1 cellular context compared by ENCODE assay signal in the genomic region with DNA sequence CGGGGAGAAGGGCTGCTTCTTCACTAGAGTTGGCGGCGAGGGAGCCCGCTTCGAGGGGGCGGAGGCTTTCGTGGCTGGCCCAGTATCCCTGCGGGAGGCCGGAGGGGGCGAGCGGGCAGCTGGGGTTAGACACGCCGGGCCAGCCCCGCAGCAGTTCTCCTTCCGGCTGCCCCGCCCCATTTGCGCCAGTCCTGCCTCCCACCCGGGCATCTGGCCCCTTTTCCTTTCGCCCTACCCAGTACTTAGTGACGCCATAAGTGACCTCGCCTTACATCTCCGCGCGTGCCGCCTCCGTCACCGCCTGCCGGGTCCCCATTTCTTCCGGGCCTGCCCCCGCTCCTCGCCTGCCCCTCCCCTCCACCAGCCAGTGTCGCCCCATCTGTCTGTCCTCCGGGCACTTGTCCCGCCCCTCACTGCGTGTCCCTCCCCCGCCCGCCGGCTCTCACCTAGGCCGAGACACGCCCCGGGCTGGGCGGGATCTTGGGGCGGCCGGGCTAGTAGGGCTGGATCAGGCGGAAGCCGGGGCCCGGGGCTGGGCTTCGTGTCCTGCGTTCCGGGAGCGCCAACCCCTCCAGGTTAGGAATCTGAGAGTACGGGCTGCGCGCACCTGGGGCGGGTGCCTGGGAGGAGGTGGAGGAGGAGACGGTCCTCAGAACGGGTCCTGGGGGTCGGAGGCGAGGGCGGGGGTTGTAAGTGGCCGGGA.
TF ChIP-seq lines count a peak whose summit lies in the region.

No MANE protein-coding gene starts in this region.

TF ChIP-seq in GM12878, 131 proteins besides CTCF, POLR2A, EP300 and RAD21:
- TF ChIP-seq PKNOX1 (IDR thresholded peaks at IDR 0.05) (peak; percentile 69), E4F1 (IDR thresholded peaks at IDR 0.05; ENCODE audit: borderline replicate concordance, partially characterized antibody) (no peak), HDGF (IDR thresholded peaks at IDR 0.05) (peak; percentile 96), NFYA (IDR thresholded peaks at IDR 0.05; ENCODE audit: borderline replicate concordance, low read depth, low read length) (no peak), RFX5 (IDR thresholded peaks at IDR 0.05; ENCODE audit: low read depth, low read length) (peak; percentile 59; the same call in 1 of the 2 replicates), CHD2 (IDR thresholded peaks at IDR 0.05; ENCODE audit: borderline replicate concordance, low read depth, low read length) (0 out of 2 replicates have a peak, but pooled peaks have one; percentile 54), GABPA (IDR thresholded peaks at IDR 0.05; ENCODE audit: low read depth) (no peak), BHLHE40 (IDR thresholded peaks at IDR 0.05; ENCODE audit: borderline replicate concordance in 1 of 2, low read depth in 2 of 2, low read length in 1 of 2) (peak; percentile 72 to 89), POLR2AphosphoS5 (IDR thresholded peaks at IDR 0.05; ENCODE audit: low read length) (peak; percentile 69), POLR2AphosphoS2 (IDR thresholded peaks at IDR 0.05; ENCODE audit: low read depth, low read length) (peak; percentile 84), PML (IDR thresholded peaks at IDR 0.05; ENCODE audit: low read length) (peak; percentile 90), LARP7 (IDR thresholded peaks at IDR 0.05) (peak; percentile 40; the same call in 1 of the 2 replicates), EGR1 (IDR thresholded peaks at IDR 0.05; ENCODE audit: borderline replicate concordance in 1 of 2, low read depth in 2 of 2, low read length in 2 of 2) (peak in 1 of 2 experiments; percentile 48; a peak in 1 of 3 replicates), ATF7 (IDR thresholded peaks at IDR 0.05; ENCODE audit: low read depth) (peak; percentile 59), MTA3 (IDR thresholded peaks at IDR 0.05; ENCODE audit: borderline replicate concordance, low read length) (no peak), RELB (IDR thresholded peaks at IDR 0.05; ENCODE audit: low read depth) (no peak), CREB1 (IDR thresholded peaks at IDR 0.05; ENCODE audit: low read depth) (peak; percentile 99), BACH1 (IDR thresholded peaks at IDR 0.05; ENCODE audit: borderline replicate concordance) (peak; percentile 8; the same call in 1 of the 2 replicates), NR2F1 (conservative IDR thresholded peaks at IDR 0.05) (peak; percentile 26; the same call in 1 of the 2 replicates), BCL3 (IDR thresholded peaks at IDR 0.05; ENCODE audit: borderline replicate concordance, insufficient read depth, low read depth, low read length, poor library complexity, severe bottlenecking) (peak; percentile 57), CREM (IDR thresholded peaks at IDR 0.05; ENCODE audit: low read depth) (peak; percentile 93), TARDBP (IDR thresholded peaks at IDR 0.05; ENCODE audit: borderline replicate concordance) (no peak; the same call in 1 of the 2 replicates), NKRF (conservative IDR thresholded peaks at IDR 0.05) (peak; percentile 53), TCF12 (IDR thresholded peaks at IDR 0.05; ENCODE audit: low read depth, low read length) (0 out of 2 replicates have a peak, but pooled peaks have one; percentile 23), NFXL1 (IDR thresholded peaks at IDR 0.05; ENCODE audit: borderline replicate concordance) (no peak), ZNF622 (IDR thresholded peaks at IDR 0.05) (no peak), SIN3A (IDR thresholded peaks at IDR 0.05; ENCODE audit: low read depth, low read length) (peak; percentile 47; the same call in 1 of the 2 replicates), PAX5 (IDR thresholded peaks at IDR 0.05; ENCODE audit: borderline replicate concordance, low read depth, low read length) (peak; percentile 12; the same call in 1 of the 2 replicates), NBN (IDR thresholded peaks at IDR 0.05) (peak; percentile 92)
- TF ChIP-seq, protein P1, sequence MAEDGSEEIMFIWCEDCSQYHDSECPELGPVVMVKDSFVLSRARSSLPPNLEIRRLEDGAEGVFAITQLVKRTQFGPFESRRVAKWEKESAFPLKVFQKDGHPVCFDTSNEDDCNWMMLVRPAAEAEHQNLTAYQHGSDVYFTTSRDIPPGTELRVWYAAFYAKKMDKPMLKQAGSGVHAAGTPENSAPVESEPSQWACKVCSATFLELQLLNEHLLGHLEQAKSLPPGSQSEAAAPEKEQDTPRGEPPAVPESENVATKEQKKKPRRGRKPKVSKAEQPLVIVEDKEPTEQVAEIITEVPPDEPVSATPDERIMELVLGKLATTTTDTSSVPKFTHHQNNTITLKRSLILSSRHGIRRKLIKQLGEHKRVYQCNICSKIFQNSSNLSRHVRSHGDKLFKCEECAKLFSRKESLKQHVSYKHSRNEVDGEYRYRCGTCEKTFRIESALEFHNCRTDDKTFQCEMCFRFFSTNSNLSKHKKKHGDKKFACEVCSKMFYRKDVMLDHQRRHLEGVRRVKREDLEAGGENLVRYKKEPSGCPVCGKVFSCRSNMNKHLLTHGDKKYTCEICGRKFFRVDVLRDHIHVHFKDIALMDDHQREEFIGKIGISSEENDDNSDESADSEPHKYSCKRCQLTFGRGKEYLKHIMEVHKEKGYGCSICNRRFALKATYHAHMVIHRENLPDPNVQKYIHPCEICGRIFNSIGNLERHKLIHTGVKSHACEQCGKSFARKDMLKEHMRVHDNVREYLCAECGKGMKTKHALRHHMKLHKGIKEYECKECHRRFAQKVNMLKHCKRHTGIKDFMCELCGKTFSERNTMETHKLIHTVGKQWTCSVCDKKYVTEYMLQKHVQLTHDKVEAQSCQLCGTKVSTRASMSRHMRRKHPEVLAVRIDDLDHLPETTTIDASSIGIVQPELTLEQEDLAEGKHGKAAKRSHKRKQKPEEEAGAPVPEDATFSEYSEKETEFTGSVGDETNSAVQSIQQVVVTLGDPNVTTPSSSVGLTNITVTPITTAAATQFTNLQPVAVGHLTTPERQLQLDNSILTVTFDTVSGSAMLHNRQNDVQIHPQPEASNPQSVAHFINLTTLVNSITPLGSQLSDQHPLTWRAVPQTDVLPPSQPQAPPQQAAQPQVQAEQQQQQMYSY (CRISPR knock-in tag; IDR thresholded peaks at IDR 0.05), result peak; percentile 36; the same call in 1 of the 2 replicates
- TF ChIP-seq, protein P2, sequence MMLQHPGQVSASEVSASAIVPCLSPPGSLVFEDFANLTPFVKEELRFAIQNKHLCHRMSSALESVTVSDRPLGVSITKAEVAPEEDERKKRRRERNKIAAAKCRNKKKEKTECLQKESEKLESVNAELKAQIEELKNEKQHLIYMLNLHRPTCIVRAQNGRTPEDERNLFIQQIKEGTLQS (IDR thresholded peaks at IDR 0.05; ENCODE audit: borderline replicate concordance, extremely low read depth, low read depth, low read length), result no peak
- TF ChIP-seq, protein P3, sequence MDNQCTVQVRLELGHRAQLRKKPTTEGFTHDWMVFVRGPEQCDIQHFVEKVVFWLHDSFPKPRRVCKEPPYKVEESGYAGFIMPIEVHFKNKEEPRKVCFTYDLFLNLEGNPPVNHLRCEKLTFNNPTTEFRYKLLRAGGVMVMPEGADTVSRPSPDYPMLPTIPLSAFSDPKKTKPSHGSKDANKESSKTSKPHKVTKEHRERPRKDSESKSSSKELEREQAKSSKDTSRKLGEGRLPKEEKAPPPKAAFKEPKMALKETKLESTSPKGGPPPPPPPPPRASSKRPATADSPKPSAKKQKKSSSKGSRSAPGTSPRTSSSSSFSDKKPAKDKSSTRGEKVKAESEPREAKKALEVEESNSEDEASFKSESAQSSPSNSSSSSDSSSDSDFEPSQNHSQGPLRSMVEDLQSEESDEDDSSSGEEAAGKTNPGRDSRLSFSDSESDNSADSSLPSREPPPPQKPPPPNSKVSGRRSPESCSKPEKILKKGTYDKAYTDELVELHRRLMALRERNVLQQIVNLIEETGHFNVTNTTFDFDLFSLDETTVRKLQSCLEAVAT (IDR thresholded peaks at IDR 0.05), result peak; percentile 77
